8 cellular contexts compared by ENCODE assay signal in the genomic region with DNA sequence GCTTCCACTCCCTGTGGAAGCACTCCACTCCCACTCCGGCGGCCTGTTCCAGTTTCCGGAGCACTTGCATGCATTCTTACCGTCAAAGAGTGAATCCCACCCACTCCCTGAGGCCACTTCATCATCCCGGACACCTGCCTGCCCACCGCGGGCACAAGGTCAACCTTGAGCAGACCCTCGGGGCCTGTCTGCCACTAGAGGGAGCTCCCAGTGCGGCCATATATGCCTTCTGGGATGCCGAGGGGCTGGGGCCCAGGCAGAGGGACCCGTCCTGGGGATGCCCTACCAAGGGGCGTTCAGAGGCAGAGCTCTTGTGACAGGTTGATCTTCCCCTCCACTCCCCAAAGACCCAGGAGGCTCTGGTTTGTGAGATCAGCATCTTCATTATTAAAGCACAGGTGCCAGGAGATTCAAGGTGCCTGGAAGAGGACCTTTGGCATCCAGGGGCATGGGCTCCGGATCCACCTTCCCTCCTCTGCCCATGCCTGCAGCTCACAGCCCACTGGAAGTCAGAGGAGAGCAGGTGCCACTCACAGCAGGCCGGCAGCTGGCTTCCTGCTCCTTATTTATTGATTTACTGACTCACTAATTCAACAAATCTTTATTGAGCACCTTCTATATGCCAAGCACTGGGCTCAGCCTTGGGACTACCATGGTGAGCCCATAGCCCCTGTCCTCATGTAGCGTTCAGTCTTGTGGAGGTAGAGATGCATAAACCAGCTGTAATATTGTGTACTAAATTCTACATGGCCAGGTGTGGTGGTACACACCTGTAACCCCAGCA. TPM values are rescaled to one million over a fixed set of nuclear protein-coding genes. Genes with fewer than 3 reads are reported as not detected.
A peak's percentile ranks its signal among the peaks of the same experiment; 100 is the strongest.
DNase-seq lines count a peak whose midpoint lies in the region; ATAC-seq and TF ChIP-seq lines count a peak whose summit lies in the region.

No MANE protein-coding gene starts in this region.

- no peak for TF ChIP-seq POLR2A in sigmoid colon (IDR thresholded peaks at IDR 0.05)

- peak in 1 of 2 donors; percentile 74 for DNase-seq in cardiac muscle cell (ENCODE audit: low read depth in 1 of 2, low spot score in 1 of 2)
- no peak for DNase-seq in right cardiac atrium
- peak; percentile 20 for DNase-seq in UCSD-AML1 (lab: John Stamatoyannopoulos, UW; ENCODE audit: unreplicated experiment)
- DNase-seq in choroid plexus epithelial cell (ENCODE audit: low read depth) = no peak
- DNase-seq in psoas muscle = no peak
- no peak for DNase-seq in NOMO-1 (lab: John Stamatoyannopoulos, UW; ENCODE audit: unreplicated experiment in 2 of 2)
- DNase-seq in sigmoid colon = no peak

- H3K4me3 ChIP-seq in cardiac muscle cell (no peak overlapping the region), right cardiac atrium (ENCODE audit: low read length) (no peak overlapping the region), choroid plexus epithelial cell (ENCODE audit: low read depth, low read length) (no peak overlapping the region), psoas muscle (no peak overlapping the region), sigmoid colon (no peak overlapping the region)

- H3K27me3 ChIP-seq in cardiac muscle cell = no peaks in the 10 kb centered on the region
- no peaks in the 10 kb centered on the region for H3K27me3 ChIP-seq in right cardiac atrium (ENCODE audit: control insufficient read depth, insufficient read depth)
- peaks cover 0 to 14% (median 4%) of the 10 kb centered on the region in 3 donors for H3K27me3 ChIP-seq in psoas muscle (ENCODE audit: insufficient read depth in 3 of 3, low read length in 2 of 3)
- peaks cover 0 to 31% (median 13%) of the 10 kb centered on the region in 3 donors for H3K27me3 ChIP-seq in sigmoid colon

- ATAC-seq in right cardiac atrium (no peak), psoas muscle (peak in 1 of 4 donors; percentile 28), GM18867 (IDR thresholded peaks at IDR 0.05; ENCODE audit: unreplicated experiment) (no peak)

- intact Hi-C loops in right cardiac atrium (cut with DNase I) (no loop called here), psoas muscle (cut with DNase I) (no loop called here), sigmoid colon (cut with DNase I) (no loop called here)

- WGBS in right cardiac atrium = 19% methylated on average over 15 of the region's 15 CpGs
- 20 to 23% (median 22%) methylated on average over 15 of the region's 15 CpGs for WGBS in psoas muscle, 3 donors
- WGBS in sigmoid colon, 2 donors = 16 to 18% methylated on average over 15 of the region's 15 CpGs

- no peaks in the 10 kb centered on the region for H3K36me3 ChIP-seq in cardiac muscle cell
- no peaks in the 10 kb centered on the region for H3K36me3 ChIP-seq in psoas muscle (ENCODE audit: insufficient read depth in 1 of 2, low read depth in 1 of 2)
- H3K36me3 ChIP-seq in sigmoid colon = no peaks in the 10 kb centered on the region

- H3K9me3 ChIP-seq in cardiac muscle cell (ENCODE audit: low read depth) = no peaks in the 10 kb centered on the region
- no peaks in the 10 kb centered on the region for H3K9me3 ChIP-seq in right cardiac atrium (ENCODE audit: control insufficient read depth, low read length)
- no peaks in the 10 kb centered on the region for H3K9me3 ChIP-seq in psoas muscle
- no peaks in the 10 kb centered on the region for H3K9me3 ChIP-seq in sigmoid colon

- H3K4me1 ChIP-seq in cardiac muscle cell (ENCODE audit: low read depth) = no peaks in the 10 kb centered on the region
- H3K4me1 ChIP-seq in right cardiac atrium (ENCODE audit: control insufficient read depth, insufficient read depth, low read length) = no peaks in the 10 kb centered on the region
- H3K4me1 ChIP-seq in psoas muscle = no peaks in the 10 kb centered on the region
- H3K4me1 ChIP-seq in sigmoid colon = no peaks in the 10 kb centered on the region

- no peak overlapping the region for H3K27ac ChIP-seq in cardiac muscle cell
- no peak overlapping the region for H3K27ac ChIP-seq in right cardiac atrium (ENCODE audit: low read length)
- no peak overlapping the region for H3K27ac ChIP-seq in psoas muscle
- no peak overlapping the region for H3K27ac ChIP-seq in sigmoid colon

- TF ChIP-seq EP300 in sigmoid colon (IDR thresholded peaks at IDR 0.05) = no peak

- peak; percentile 69 for TF ChIP-seq CTCF in cardiac muscle cell (IDR thresholded peaks at IDR 0.05; ENCODE audit: low read depth, low read length)
- peak; percentile 69 for TF ChIP-seq CTCF in choroid plexus epithelial cell (conservative IDR thresholded peaks at IDR 0.05; ENCODE audit: low read depth, low read length)
- TF ChIP-seq CTCF in psoas muscle (IDR thresholded peaks at IDR 0.05) = peak; percentile 48
- TF ChIP-seq CTCF in sigmoid colon (IDR thresholded peaks at IDR 0.05) = no peak

RNA-seq across cellular contexts. Expression of a gene that starts 47.3 kb away (rescaled TPM):
- 8.0 and 18.7 TPM in 2 replicates for total RNA-seq in cardiac muscle cell
- polyA plus RNA-seq in cardiac muscle cell = 16.6 and 16.9 TPM in 2 replicates
- 10 to 100 TPM in 3 of 4 donors, 1 to 10 TPM in 1; 8.7 to 12.8 (median 11.8) TPM for total RNA-seq in right cardiac atrium
- 7.5 TPM for polyA plus RNA-seq in right cardiac atrium
- 10 to 100 TPM; 21.9 to 29.4 (median 26.7) TPM for total RNA-seq in psoas muscle
- 10 to 100 TPM; 19.0 to 28.3 (median 24.4) TPM for polyA plus RNA-seq in psoas muscle
- total RNA-seq in sigmoid colon = 10 to 100 TPM in 2 of 4 donors, 1 to 10 TPM in 2; 8.2 to 13.6 (median 11.2) TPM
- 10 to 100 TPM in 1 of 3 donors, 1 to 10 TPM in 2; 3.6 to 11.9 (median 5.1) TPM for polyA plus RNA-seq in sigmoid colon

RNA-seq across cellular contexts. Expression of a gene that starts 58.0 kb away (rescaled TPM):
- total RNA-seq in cardiac muscle cell = 44.9 and 45.7 TPM in 2 replicates
- polyA plus RNA-seq in cardiac muscle cell = 19.2 and 21.5 TPM in 2 replicates
- 10 to 100 TPM; 26.6 to 35.5 (median 28.6) TPM for total RNA-seq in right cardiac atrium
- 19.2 TPM for polyA plus RNA-seq in right cardiac atrium
- 10 to 100 TPM; 35.0 to 50.8 (median 47.1) TPM for total RNA-seq in psoas muscle
- 10 to 100 TPM; 24.0 to 44.0 (median 33.7) TPM for polyA plus RNA-seq in psoas muscle
- 10 to 100 TPM; 22.8 to 38.1 (median 30.0) TPM for total RNA-seq in sigmoid colon
- 10 to 100 TPM in 2 of 3 donors, 1 to 10 TPM in 1; 7.6 to 25.7 (median 10.2) TPM for polyA plus RNA-seq in sigmoid colon

Comparison
In these comparisons a context has a peak if more than half of its experiments do, and no peak if none do; other contexts are left out.
1. CTCF ChIP-seq: peak in cardiac muscle cell (single experiment), choroid plexus epithelial cell (single experiment) and psoas muscle (single experiment); none in sigmoid colon (0 of 4).